Comparison of ENCODE assay signal across 9 cellular contexts in the genomic region with DNA sequence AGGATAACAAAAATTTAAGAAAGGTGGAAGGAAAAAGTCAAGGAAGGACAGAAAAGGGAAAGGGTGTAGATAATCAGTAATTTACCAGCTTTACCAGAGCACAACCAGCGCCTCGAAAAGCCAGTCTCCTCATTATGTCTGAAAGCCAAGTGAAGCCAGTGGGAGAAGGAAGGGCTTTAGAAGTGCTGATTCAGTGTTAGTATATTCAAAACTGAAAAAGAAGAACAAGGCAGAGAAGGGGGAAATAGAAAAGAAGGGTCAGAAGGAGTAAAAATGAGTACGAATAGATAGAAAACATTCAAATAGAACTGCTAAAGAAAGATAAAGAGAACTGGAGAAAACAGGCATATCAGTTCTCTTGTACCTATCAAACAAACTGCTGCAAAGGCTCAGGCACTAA. TPM values are rescaled to one million over a fixed set of nuclear protein-coding genes. Genes with fewer than 3 reads are reported as not detected.
A peak's percentile ranks its signal among the peaks of the same experiment; 100 is the strongest.
DNase-seq lines count a peak whose midpoint lies in the region; ATAC-seq lines count a peak whose summit lies in the region.
"Had no signal": no experiment of that assay in that cellular context is flagged by ENCODE, and none has a peak within 500 bp of the region (broad histone marks: within the 10 kb centered on the region; RNA-seq: fewer than 3 reads in every experiment).

No MANE protein-coding gene starts in this region.

- no peaks in the 10 kb centered on the region for H3K27me3 Mint-ChIP-seq in activated CD4-positive, alpha-beta T cell treated with anti-CD3 and anti-CD28 coated beads, Interleukin-2, amount 10 ng/mL, durations not matched to agents 7 days and 5 days
- H3K27me3 Mint-ChIP-seq in T-helper 17 cell, result no peaks in the 10 kb centered on the region

- H3K4me1 ChIP-seq in iPS-15b (ENCODE audit: control insufficient read depth, insufficient read depth, low read length), result peaks cover 10% of the 10 kb centered on the region

- no peak for ATAC-seq in T-helper 17 cell
- ATAC-seq: esophagus mucosa had no signal

- peaks cover 43% of the 10 kb centered on the region for H3K4me1 Mint-ChIP-seq in activated CD4-positive, alpha-beta T cell treated with anti-CD3 and anti-CD28 coated beads, Interleukin-2, amount 10 ng/mL, durations not matched to agents 7 days and 5 days
- H3K4me1 Mint-ChIP-seq in T-helper 17 cell, result peaks cover 41% of the 10 kb centered on the region

- peaks cover 11% of the 10 kb centered on the region for H3K36me3 ChIP-seq in iPS-15b (ENCODE audit: control insufficient read depth, insufficient read depth, low read length)

- H3K4me3 Mint-ChIP-seq in activated CD4-positive, alpha-beta T cell treated with anti-CD3 and anti-CD28 coated beads, Interleukin-2, amount 10 ng/mL, durations not matched to agents 7 days and 5 days, result no peak overlapping the region
- no peak overlapping the region for H3K4me3 Mint-ChIP-seq in T-helper 17 cell

- H3K9ac ChIP-seq in iPS-15b (ENCODE audit: low read depth, low read length), result peak overlapping the region; percentile 1

- peak overlapping the region; percentile 50 for H3K27ac Mint-ChIP-seq in activated CD4-positive, alpha-beta T cell treated with anti-CD3 and anti-CD28 coated beads, Interleukin-2, amount 10 ng/mL, durations not matched to agents 7 days and 5 days
- H3K27ac Mint-ChIP-seq in T-helper 17 cell, result peak overlapping the region; percentile 39

- peak overlapping the region; percentile 11 for H3K27ac ChIP-seq in substantia nigra (ENCODE audit: low read depth, low read length, poor library complexity, severe bottlenecking)

- H3K9me3 Mint-ChIP-seq in activated CD4-positive, alpha-beta T cell treated with anti-CD3 and anti-CD28 coated beads, Interleukin-2, amount 10 ng/mL, durations not matched to agents 7 days and 5 days, result no peaks in the 10 kb centered on the region

- no peak for DNase-seq in activated CD4-positive, alpha-beta T cell treated with anti-CD3 and anti-CD28 coated beads, Interleukin-2, amount 10 ng/mL, durations not matched to agents 7 days and 5 days
- no peak for DNase-seq in activated CD4-positive, alpha-beta T cell treated with anti-CD3 and anti-CD28 coated beads, Interleukin-2, amount 50 U/mL, for 48 hours
- no peak for DNase-seq in T-helper 17 cell
- DNase-seq in substantia nigra (lab: John Stamatoyannopoulos, UW), result no peak
- no peak for DNase-seq in D341Med (ENCODE audit: low spot score)
- no peak for DNase-seq in stimulated activated CD4-positive, alpha-beta T cell treated with anti-CD3 and anti-CD28 coated beads, Interleukin-12 subunit alpha, Interleukin-12 subunit beta, amount 100 ng/mL, for 4 hours
- DNase-seq in ecto neural progenitor cell (ENCODE audit: low spot score), result no peak

- no peaks in the 10 kb centered on the region for H3K27me3 ChIP-seq in iPS-15b (ENCODE audit: control insufficient read depth, insufficient read depth, low read length)

- H3K9me3 ChIP-seq in T-helper 17 cell (ENCODE audit: control insufficient read depth, low read length, poor library complexity, severe bottlenecking) (no peaks in the 10 kb centered on the region), iPS-15b (ENCODE audit: control insufficient read depth, insufficient read depth, low read length) (no peaks in the 10 kb centered on the region)

- CTCF ChIA-PET in activated CD4-positive, alpha-beta T cell treated with anti-CD3 and anti-CD28 coated beads, Interleukin-2, amount 10 ng/mL, durations not matched to agents 7 days and 5 days (lab: Charles Lee), result no interaction called here

- POLR2A ChIA-PET in activated CD4-positive, alpha-beta T cell treated with anti-CD3 and anti-CD28 coated beads, Interleukin-2, amount 10 ng/mL, durations not matched to agents 7 days and 5 days (lab: Charles Lee), result no interaction called here

- H3K36me3 Mint-ChIP-seq in activated CD4-positive, alpha-beta T cell treated with anti-CD3 and anti-CD28 coated beads, Interleukin-2, amount 10 ng/mL, durations not matched to agents 7 days and 5 days (ENCODE audit: low read depth), result peaks cover 59% of the 10 kb centered on the region
- H3K36me3 Mint-ChIP-seq in T-helper 17 cell (ENCODE audit: low read depth), result peaks cover 5% of the 10 kb centered on the region

- no peak overlapping the region for H3K4me3 ChIP-seq in iPS-15b (ENCODE audit: low read depth, low read length)

RNA-seq across cellular contexts. Expression of a gene that starts 4.1 kb away (rescaled TPM):
- total RNA-seq in activated CD4-positive, alpha-beta T cell treated with anti-CD3 and anti-CD28 coated beads, Interleukin-2, amount 10 ng/mL, durations not matched to agents 7 days and 5 days, result 10 to 100 TPM; 88.9 to 97.7 TPM
- 10 to 100 TPM; 62.8 to 70.8 TPM for total RNA-seq in T-helper 17 cell

RNA-seq across cellular contexts. Expression of a gene that starts 4.2 kb away (rescaled TPM):
- 10 to 100 TPM; 74.8 to 79.1 TPM for total RNA-seq in activated CD4-positive, alpha-beta T cell treated with anti-CD3 and anti-CD28 coated beads, Interleukin-2, amount 10 ng/mL, durations not matched to agents 7 days and 5 days
- total RNA-seq in T-helper 17 cell, result 100 to 1,000 TPM; 109 to 117 TPM

RNA-seq across cellular contexts. Expression of a gene that starts 24.0 kb away (rescaled TPM):
- total RNA-seq in activated CD4-positive, alpha-beta T cell treated with anti-CD3 and anti-CD28 coated beads, Interleukin-2, amount 10 ng/mL, durations not matched to agents 7 days and 5 days, result 10 to 100 TPM; 43.0 to 47.2 TPM
- total RNA-seq in T-helper 17 cell, result 10 to 100 TPM; 18.9 to 23.0 TPM

RNA-seq across cellular contexts. Expression of a gene that starts 24.3 kb away (rescaled TPM):
- total RNA-seq in activated CD4-positive, alpha-beta T cell treated with anti-CD3 and anti-CD28 coated beads, Interleukin-2, amount 10 ng/mL, durations not matched to agents 7 days and 5 days, result 100 to 1,000 TPM in 1 of 2 experiments, 10 to 100 TPM in 1; 97.0 to 102 TPM
- 10 to 100 TPM; 62.6 to 63.7 TPM for total RNA-seq in T-helper 17 cell
